Comparison of ENCODE assay signal across 8 cellular contexts in genomic region chr19:7799640-7800355, GRCh38. TPM values are rescaled to one million over a fixed set of nuclear protein-coding genes. Genes with fewer than 3 reads are reported as not detected.
A peak's percentile ranks its signal among the peaks of the same experiment; 100 is the strongest.
DNase-seq lines count a peak whose midpoint lies in the region; ATAC-seq and TF ChIP-seq lines count a peak whose summit lies in the region.

No MANE protein-coding gene starts in this region.

- H3K4me3 Mint-ChIP-seq in natural killer cell treated with Interleukin-12 subunit alpha and Interleukin-12 subunit beta and Interleukin-15 and Interleukin-18, amount 100 ng/mL, for 72 hours, result no peak overlapping the region
- peak overlapping the region; percentile 26 for H3K4me3 Mint-ChIP-seq in stimulated activated naive CD8-positive, alpha-beta T cell treated with anti-CD3 and anti-CD28 coated beads, Interleukin-15, Interleukin-2, amounts not matched to agents 100 ng/mL and 50 ng/mL, for 24 hours

- intact Hi-C loops in PC-9 (cut with micrococcal nuclease; ENCODE audit: unreplicated experiment), result loop anchor here (1.0 to 10.0 kb wide), 6 partner anchors 52 to 445 kb away; partner anchors contain the start of gene CD209

- H3K9me2 ChIP-seq in PC-9 (ENCODE audit: insufficient read depth), result no peaks in the 10 kb centered on the region

- H3K36me3 Mint-ChIP-seq in natural killer cell treated with Interleukin-12 subunit alpha and Interleukin-12 subunit beta and Interleukin-15 and Interleukin-18, amount 100 ng/mL, for 72 hours, result no peaks in the 10 kb centered on the region
- no peaks in the 10 kb centered on the region for H3K36me3 Mint-ChIP-seq in stimulated activated naive CD8-positive, alpha-beta T cell treated with anti-CD3 and anti-CD28 coated beads, Interleukin-15, Interleukin-2, amounts not matched to agents 100 ng/mL and 50 ng/mL, for 24 hours (ENCODE audit: low read depth)

- H3K27me3 Mint-ChIP-seq in natural killer cell treated with Interleukin-12 subunit alpha and Interleukin-12 subunit beta and Interleukin-15 and Interleukin-18, amount 100 ng/mL, for 72 hours, result peaks cover 22 to 28% of the 10 kb centered on the region in 2 donors
- H3K27me3 Mint-ChIP-seq in stimulated activated naive CD8-positive, alpha-beta T cell treated with anti-CD3 and anti-CD28 coated beads, Interleukin-15, Interleukin-2, amounts not matched to agents 100 ng/mL and 50 ng/mL, for 24 hours, result peaks cover 49% of the 10 kb centered on the region

- no peak overlapping the region for H3K27ac ChIP-seq in PC-9

- H3K27ac Mint-ChIP-seq in natural killer cell treated with Interleukin-12 subunit alpha and Interleukin-12 subunit beta and Interleukin-15 and Interleukin-18, amount 100 ng/mL, for 72 hours, result no peak overlapping the region
- no peak overlapping the region for H3K27ac Mint-ChIP-seq in stimulated activated naive CD8-positive, alpha-beta T cell treated with anti-CD3 and anti-CD28 coated beads, Interleukin-15, Interleukin-2, amounts not matched to agents 100 ng/mL and 50 ng/mL, for 24 hours

- CTCF ChIA-PET in PC-9 (lab: Charles Lee), result interaction anchor here (0.6 to 2.0 kb wide), 13 partner anchors 16 to 1008 kb away, joined by 3 to 20 read pairs (median 4); partner anchors contain the start of gene TRAPPC5

- peaks cover 6% of the 10 kb centered on the region; the same call in 1 of the 2 replicates for H3K4me1 ChIP-seq in PC-9 (replicated peaks; ENCODE audit: insufficient read depth)

- H3F3A ChIP-seq in PC-9 (ENCODE audit: insufficient read depth, low read depth), result peaks cover 5% of the 10 kb centered on the region; the same call in 1 of the 2 replicates

- TF ChIP-seq CTCF in PC-9 (conservative IDR thresholded peaks at IDR 0.05) (peak; percentile 87), fibroblast of the aortic adventitia (IDR thresholded peaks at IDR 0.05; ENCODE audit: insufficient read depth, low read length) (peak; percentile 58)

- H3K4me3 ChIP-seq in PC-9 (peak overlapping the region; percentile 51), fibroblast of the aortic adventitia (ENCODE audit: low read depth, low read length) (peak overlapping the region; percentile 58)

- peak overlapping the region; percentile 87 for H3K4me2 ChIP-seq in PC-9

- no peaks in the 10 kb centered on the region for H3K9me3 Mint-ChIP-seq in natural killer cell treated with Interleukin-12 subunit alpha and Interleukin-12 subunit beta and Interleukin-15 and Interleukin-18, amount 100 ng/mL, for 72 hours
- no peaks in the 10 kb centered on the region for H3K9me3 Mint-ChIP-seq in stimulated activated naive CD8-positive, alpha-beta T cell treated with anti-CD3 and anti-CD28 coated beads, Interleukin-15, Interleukin-2, amounts not matched to agents 100 ng/mL and 50 ng/mL, for 24 hours

- TF ChIP-seq EP300 in Ishikawa (IDR thresholded peaks at IDR 0.05; ENCODE audit: borderline replicate concordance), result no peak

- no peaks in the 10 kb centered on the region for H3K79me2 ChIP-seq in PC-9 (ENCODE audit: low read depth)

- BruUV-seq in PC-9 (replicated peaks; lab: Mats Ljungman, UMichigan), result no TSS peak

- no peaks in the 10 kb centered on the region for H3K27me3 ChIP-seq in PC-9 (ENCODE audit: insufficient read depth, low read depth)

- peak; percentile 82 for TF ChIP-seq RAD21 in Ishikawa (IDR thresholded peaks at IDR 0.05; ENCODE audit: low read depth)

- H3K9me3 ChIP-seq in PC-9 (ENCODE audit: insufficient read depth, low read depth), result no peaks in the 10 kb centered on the region

- no peaks in the 10 kb centered on the region for H4K20me1 ChIP-seq in PC-9 (ENCODE audit: insufficient read depth)

- DNase-seq in CMK (ENCODE audit: low read depth) (peak; percentile 48), PC-9 (peak; percentile 61 to 65), activated T-helper 1 cell treated with Interleukin-2 at 50 U/mL for 16 hours (ENCODE audit: low read depth) (peak; percentile 11), fibroblast of the aortic adventitia (ENCODE audit: low read depth) (peak; percentile 82)
- DNase-seq in natural killer cell treated with Interleukin-12 subunit alpha and Interleukin-12 subunit beta and Interleukin-15 and Interleukin-18, amount 100 ng/mL, for 72 hours (ENCODE audit: low spot score), result peak; percentile 72

- H3K36me3 ChIP-seq in PC-9 (ENCODE audit: low read depth), result no peaks in the 10 kb centered on the region

- ATAC-seq in natural killer cell treated with Interleukin-12 subunit alpha and Interleukin-12 subunit beta and Interleukin-15 and Interleukin-18, amount 100 ng/mL, for 72 hours, result peak in 1 of 2 donors; percentile 72
- ATAC-seq in GM19463 (IDR thresholded peaks at IDR 0.05; ENCODE audit: unreplicated experiment), result no peak

- H3K4me1 Mint-ChIP-seq in natural killer cell treated with Interleukin-12 subunit alpha and Interleukin-12 subunit beta and Interleukin-15 and Interleukin-18, amount 100 ng/mL, for 72 hours (ENCODE audit: low read depth in 2 of 2), result peaks cover 0 to 3% of the 10 kb centered on the region in 2 donors
- H3K4me1 Mint-ChIP-seq in stimulated activated naive CD8-positive, alpha-beta T cell treated with anti-CD3 and anti-CD28 coated beads, Interleukin-15, Interleukin-2, amounts not matched to agents 100 ng/mL and 50 ng/mL, for 24 hours (ENCODE audit: low read depth), result peaks cover 8% of the 10 kb centered on the region

- POLR2A ChIA-PET in PC-9 (lab: Charles Lee; ENCODE audit: unreplicated experiment), result interaction anchor here (0.6 to 0.7 kb wide), 3 partner anchors 307 to 439 kb away, joined by 5 to 7 read pairs (median 5); no protein-coding TSS in a partner anchor

- H2AFZ ChIP-seq in PC-9, result peak overlapping the region; percentile 82

TF ChIP-seq in Ishikawa, 13 proteins besides CTCF, POLR2A, EP300 and RAD21:
- TF ChIP-seq TCF12 (IDR thresholded peaks at IDR 0.05; ENCODE audit: low read depth) (0 out of 2 replicates have a peak, but pooled peaks have one; percentile 9), CEBPB (IDR thresholded peaks at IDR 0.05) (peak; percentile 67), ZBTB7A (IDR thresholded peaks at IDR 0.05; ENCODE audit: low read depth) (no peak)

RNA-seq across cellular contexts. Expression of gene EVI5L, which starts 30.2 kb away (rescaled TPM):
- total RNA-seq in PC-9 (2021) (13.1 and 19.2 TPM in 2 replicates), fibroblast of the aortic adventitia (ENCODE audit: low replicate concordance) (16.6 and 22.3 TPM in 2 replicates)
- 10 to 100 TPM in 1 of 2 donors, 1 to 10 TPM in 1; 7.8 to 11.5 TPM for total RNA-seq in natural killer cell treated with Interleukin-12 subunit alpha and Interleukin-12 subunit beta and Interleukin-15 and Interleukin-18, amount 100 ng/mL, for 72 hours

RNA-seq across cellular contexts. Expression of gene CLEC4M, which starts 36.8 kb away (rescaled TPM):
- total RNA-seq in PC-9 (2021), result not detected in 2 replicates
- not detected in 2 replicates for total RNA-seq in fibroblast of the aortic adventitia (ENCODE audit: low replicate concordance)
- total RNA-seq in natural killer cell treated with Interleukin-12 subunit alpha and Interleukin-12 subunit beta and Interleukin-15 and Interleukin-18, amount 100 ng/mL, for 72 hours, result not detected

RNA-seq across cellular contexts. Expression of gene CD209, which starts 52.5 kb away (rescaled TPM):
- total RNA-seq in PC-9 (2021), result not detected in 2 replicates
- total RNA-seq in fibroblast of the aortic adventitia (ENCODE audit: low replicate concordance), result not detected in 2 replicates
- not detected for total RNA-seq in natural killer cell treated with Interleukin-12 subunit alpha and Interleukin-12 subunit beta and Interleukin-15 and Interleukin-18, amount 100 ng/mL, for 72 hours

Comparison
In these comparisons a context has a peak if more than half of its experiments do, and no peak if none do; other contexts are left out.
1. DNase-seq: peak in every context shown above with its lines; median percentile 82 in fibroblast of the aortic adventitia; 72 in natural killer cell treated with Interleukin-12 subunit alpha and Interleukin-12 subunit beta and Interleukin-15 and Interleukin-18, amount 100 ng/mL, for 72 hours; 63 in PC-9; 48 in CMK; 11 in activated T-helper 1 cell treated with Interleukin-2 at 50 U/mL for 16 hours.